ENCODE assay signal across 13 cellular contexts in genomic region chr9:137311971-137312851, GRCh38. TPM values are rescaled to one million over a fixed set of nuclear protein-coding genes. Genes with fewer than 3 reads are reported as not detected.
DNase-seq lines count a peak whose midpoint lies in the region; ATAC-seq, FAIRE-seq and TF ChIP-seq lines count a peak whose summit lies in the region.
"Had no signal": no experiment of that assay in that cellular context is flagged by ENCODE, and none has a peak within 500 bp of the region (broad histone marks: within the 10 kb centered on the region; RNA-seq: fewer than 3 reads in every experiment).

No MANE protein-coding gene starts in this region.

- ATAC-seq in GM21529 (IDR thresholded peaks at IDR 0.05; ENCODE audit: unreplicated experiment): no peak
- ATAC-seq: right cardiac atrium had no signal

- H3K36me3 ChIP-seq in hepatocyte (replicated peaks; ENCODE audit: insufficient read depth, low read depth) (no peaks in the 10 kb centered on the region), stomach (no peaks in the 10 kb centered on the region)

- no peaks in the 10 kb centered on the region for H3K9me3 ChIP-seq in hepatocyte (ENCODE audit: low read depth)
- no peaks in the 10 kb centered on the region for H3K9me3 ChIP-seq in stomach

- no peaks in the 10 kb centered on the region for H3K27me3 ChIP-seq in hepatocyte
- peaks cover 0 to 36% (median 23%) of the 10 kb centered on the region in 3 donors for H3K27me3 ChIP-seq in stomach

- no peak overlapping the region for H2AFZ ChIP-seq in hepatocyte

- in situ Hi-C loops in ACHN (cut with HindIII; ENCODE audit: low pct_ligation_motif_present, low pct_unique_long_range_greater_than_20kb, low sequenced_read_pairs): no loop called here

- intact Hi-C loops in stomach (cut with DNase I; ENCODE audit: low total_unique reads): no loop called here

- H3K4me2 ChIP-seq in hepatocyte: no peak overlapping the region

- 92% methylated on average over 16 of the region's 28 CpGs for WGBS in hepatocyte (ENCODE audit: low lambda C conversion rate, missing lambda C conversion rate)
- WGBS in stomach, 5 donors: 48 to 64% (median 50%) methylated on average over 6 to 28 of the region's 28 CpGs

- TF ChIP-seq EP300 in stomach (IDR thresholded peaks at IDR 0.05): no peak

- no peaks in the 10 kb centered on the region for H4K20me1 ChIP-seq in hepatocyte (ENCODE audit: insufficient read depth, poor library complexity, severe bottlenecking)

- peak overlapping the region; percentile 64 for H3K27ac ChIP-seq in RWPE1
- peak overlapping the region; percentile 74 for H3K27ac ChIP-seq in hepatocyte
- peak overlapping the region; percentile 77 to 86 (median 84) for H3K27ac ChIP-seq in stomach

- H3K4me3 ChIP-seq in hepatocyte (no peak overlapping the region), stomach (no peak overlapping the region)

- no peaks in the 10 kb centered on the region for H3K79me2 ChIP-seq in hepatocyte

- no peaks in the 10 kb centered on the region for H3K9me2 ChIP-seq in hepatocyte (replicated peaks; ENCODE audit: insufficient read depth)

- POLR2A ChIA-PET in RWPE1 (lab: Yijun Ruan, JAX; ENCODE audit: low non-redundant PET): interaction anchor here (1.1 kb wide), 1 partner anchor 10 kb away, joined by 3 read pairs; the partner anchor contains the start of gene NRARP

- TF ChIP-seq POLR2A in GM12891 (IDR thresholded peaks at IDR 0.05; ENCODE audit: low read depth, low read length) (no peak), stomach (IDR thresholded peaks at IDR 0.05) (no peak)

- DNase-seq in GM12891 (ENCODE audit: insufficient read length, low spot score): peak; percentile 19
- no peak for DNase-seq in RWPE1 (ENCODE audit: low spot score)
- no peak for DNase-seq in hepatocyte (ENCODE audit: low spot score)
- no peak for DNase-seq in stomach
- no peak for DNase-seq in ACHN
- DNase-seq in Ammon's horn (ENCODE audit: low spot score): no peak
- DNase-seq: amniotic stem cell, cortex of kidney, HFFc6, immature natural killer cell, SW 1271 had no signal

- H3K4me1 ChIP-seq in hepatocyte (ENCODE audit: insufficient read depth) (peaks cover 56% of the 10 kb centered on the region), stomach (peaks cover 42 to 68% (median 50%) of the 10 kb centered on the region in 4 donors)

- TF ChIP-seq CTCF in RWPE1 (conservative IDR thresholded peaks at IDR 0.05; ENCODE audit: low read depth) (no peak), hepatocyte (IDR thresholded peaks at IDR 0.05; ENCODE audit: poor library complexity) (no peak), stomach (IDR thresholded peaks at IDR 0.05) (no peak)

- no peak for FAIRE-seq in GM12891 (lab: Jason Lieb, UNC)

- CTCF ChIA-PET in RWPE1 (lab: Yijun Ruan, JAX): interaction anchor here (0.5 to 1.9 kb wide), 7 partner anchors 10 to 332 kb away, joined by 3 to 11 read pairs (median 3); partner anchors contain the start of gene NRARP

TF ChIP-seq in GM12891, 5 proteins besides CTCF, POLR2A, EP300 and RAD21:
- TF ChIP-seq TAF1 (IDR thresholded peaks at IDR 0.05; ENCODE audit: low read depth, low read length) (no peak), PAX5 (IDR thresholded peaks at IDR 0.05; ENCODE audit: insufficient read depth, low read length, severe bottlenecking) (no peak), POU2F2 (IDR thresholded peaks at IDR 0.05; ENCODE audit: low read depth, low read length) (no peak), POLR2AphosphoS5 (IDR thresholded peaks at IDR 0.05; ENCODE audit: low read depth, low read length) (no peak), SPI1 (IDR thresholded peaks at IDR 0.05; ENCODE audit: low read depth, low read length) (no peak)

RNA-seq across cellular contexts. Expression of gene NRARP, which starts 10.1 kb away (rescaled TPM):
- polyA plus RNA-seq in GM12891 (2012; ENCODE audit: low read depth, missing spikeins): 3.0 TPM
- total RNA-seq in hepatocyte (5.3 and 8.2 TPM in 2 replicates), stomach (100 to 1,000 TPM in 1 of 5 donors, 10 to 100 TPM in 2, 1 to 10 TPM in 2; 1.2 to 323 (median 14.6) TPM)
- polyA plus RNA-seq in hepatocyte (13.1 and 18.7 TPM in 2 replicates), stomach (1 to 10 TPM; 1.5 to 2.7 (median 2.0) TPM)

RNA-seq across cellular contexts. Expression of gene TOR4A, which starts 34.7 kb away (rescaled TPM):
- 5.2 TPM for polyA plus RNA-seq in GM12891 (2012; ENCODE audit: low read depth, missing spikeins)
- total RNA-seq in hepatocyte (13.7 and 14.4 TPM in 2 replicates), stomach (100 to 1,000 TPM in 1 of 5 donors, 10 to 100 TPM in 3, 1 to 10 TPM in 1; 9.9 to 180 (median 29.9) TPM)
- polyA plus RNA-seq in hepatocyte (8.0 and 10.1 TPM in 2 replicates), stomach (1 to 10 TPM; 5.9 to 8.9 (median 6.0) TPM)

RNA-seq across cellular contexts. Expression of gene NELFB, which starts 57.1 kb away (rescaled TPM):
- 30.7 TPM for polyA plus RNA-seq in GM12891 (2012; ENCODE audit: low read depth, missing spikeins)
- total RNA-seq in hepatocyte (36.4 and 41.4 TPM in 2 replicates), stomach (100 to 1,000 TPM in 1 of 5 donors, 10 to 100 TPM in 4; 11.2 to 134 (median 44.9) TPM)
- polyA plus RNA-seq in hepatocyte (61.1 and 63.5 TPM in 2 replicates), stomach (10 to 100 TPM; 29.0 to 38.0 (median 34.2) TPM)
